8 cellular contexts compared by ENCODE assay signal in the genomic region with DNA sequence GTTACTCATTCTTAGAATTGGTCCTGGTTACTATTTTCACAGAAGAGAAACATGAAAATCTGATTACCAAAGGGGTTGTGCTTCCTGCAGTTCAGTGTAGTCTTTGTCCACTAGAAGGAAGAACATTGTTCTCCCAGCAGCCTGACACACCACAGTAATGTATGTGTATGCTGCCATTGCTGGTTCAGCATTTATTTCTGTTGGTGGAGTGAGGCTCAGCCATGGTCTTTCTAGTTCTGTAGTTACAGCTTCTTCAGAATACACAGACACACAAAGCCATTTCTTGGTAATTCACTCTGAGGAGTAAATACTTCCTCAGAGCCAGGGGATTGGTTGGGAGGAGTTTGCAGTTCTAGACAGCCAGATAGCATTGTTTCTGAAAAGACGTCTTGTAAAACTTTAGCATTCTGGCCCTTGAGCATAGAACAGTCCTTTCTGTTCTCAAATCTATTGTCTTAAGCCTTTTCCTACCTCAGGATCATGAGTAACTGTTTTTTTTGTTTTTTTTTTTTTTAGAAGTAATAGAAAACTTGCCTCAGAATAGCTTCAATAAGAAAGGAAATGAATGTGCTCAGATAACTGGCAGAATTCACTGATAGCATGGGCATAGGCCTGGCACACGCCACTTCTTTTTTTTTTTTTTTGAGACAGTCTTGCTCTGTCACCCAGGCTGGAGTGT.
DNase-seq lines count a peak whose midpoint lies in the region; ATAC-seq lines count a peak whose summit lies in the region.
"Not testable (repeated sequence)": the region's sequence is repeated elsewhere in the genome, so short reads cannot be mapped to it uniquely, and the experiment has no call there.

No MANE protein-coding gene starts in this region.

- H3K9me3 ChIP-seq in mesodermal cell (ENCODE audit: control insufficient read depth, low read length): not testable (repeated sequence)

- H3K4me3 ChIP-seq in mesodermal cell (ENCODE audit: extremely low read depth, insufficient read depth, low read length, poor library complexity, severe bottlenecking): not testable (repeated sequence)

- DNase-seq in OCI-M1 (lab: John Stamatoyannopoulos, UW): peak; percentile 22
- peak; percentile 62 for DNase-seq in dermis blood vessel endothelial cell

- not testable (repeated sequence) for H3K36me3 ChIP-seq in mesodermal cell (ENCODE audit: control insufficient read depth, insufficient read depth, low read length)

- ATAC-seq in GM18511 (IDR thresholded peaks at IDR 0.05; ENCODE audit: unreplicated experiment): peak; percentile 82
- ATAC-seq in GM19452 (IDR thresholded peaks at IDR 0.05; ENCODE audit: unreplicated experiment): peak; percentile 67
- peak; percentile 77 for ATAC-seq in GM21737 (IDR thresholded peaks at IDR 0.05; ENCODE audit: unreplicated experiment)
- peak; percentile 81 for ATAC-seq in HG02870 (IDR thresholded peaks at IDR 0.05; ENCODE audit: unreplicated experiment)
- peak; percentile 65 for ATAC-seq in HG03342 (IDR thresholded peaks at IDR 0.05; ENCODE audit: unreplicated experiment)

- H3K4me1 ChIP-seq in mesodermal cell (ENCODE audit: control insufficient read depth, insufficient read depth, low read length, poor library complexity, severe bottlenecking): not testable (repeated sequence)

- 100% methylated on average over 1 of the region's 2 CpGs; no CpG with 5 or more reads in 1 of the 2 experiments for WGBS in mesodermal cell (ENCODE audit: insufficient coverage in 2 of 2), 2 experiments

- H3K27ac ChIP-seq in mesodermal cell (ENCODE audit: low read depth, low read length, severe bottlenecking): peak overlapping the region; percentile 10
